ENCODE assay signal across 7 cellular contexts in genomic region chr20:44702776-44703175, GRCh38. TPM values are rescaled to one million over a fixed set of nuclear protein-coding genes. Genes with fewer than 3 reads are reported as not detected.
DNase-seq lines count a peak whose midpoint lies in the region; ATAC-seq and TF ChIP-seq lines count a peak whose summit lies in the region.

No MANE protein-coding gene starts in this region.

- H3K9me3 ChIP-seq in right atrium auricular region, result no peaks in the 10 kb centered on the region

- DNase-seq in H4 (ENCODE audit: low spot score), result peak; percentile 88
- DNase-seq in UCSD-AML1 (lab: John Stamatoyannopoulos, UW; ENCODE audit: unreplicated experiment), result peak; percentile 73
- peak; percentile 94 for DNase-seq in right atrium auricular region (ENCODE audit: low spot score)
- DNase-seq in stromal cell of bone marrow (ENCODE audit: low read depth), result peak; percentile 97
- no peak for DNase-seq in activated CD8-positive, alpha-beta T cell treated with anti-CD3 and anti-CD28 coated beads for 36 hours
- DNase-seq in GDM1 (lab: John Stamatoyannopoulos, UW), result no peak

- H3K4me1 ChIP-seq in right atrium auricular region, result peaks cover 0 to 52% of the 10 kb centered on the region in 2 donors

- H3K36me3 Mint-ChIP-seq in activated CD8-positive, alpha-beta T cell treated with anti-CD3 and anti-CD28 coated beads for 36 hours (ENCODE audit: low read depth), result no peaks in the 10 kb centered on the region

- POLR2A ChIA-PET in activated CD8-positive, alpha-beta T cell treated with anti-CD3 and anti-CD28 coated beads for 36 hours (lab: Charles Lee), result no interaction called here

- H3K27ac Mint-ChIP-seq in activated CD8-positive, alpha-beta T cell treated with anti-CD3 and anti-CD28 coated beads for 36 hours, result no peak overlapping the region

- CTCF ChIA-PET in activated CD8-positive, alpha-beta T cell treated with anti-CD3 and anti-CD28 coated beads for 36 hours (lab: Charles Lee), result interaction anchor here (2.5 kb wide), 1 partner anchor 18 kb away, joined by 14 read pairs; no protein-coding TSS in a partner anchor

- H3K27ac ChIP-seq in right atrium auricular region, result peak overlapping the region; percentile 81 to 83

- H3K4me1 Mint-ChIP-seq in activated CD8-positive, alpha-beta T cell treated with anti-CD3 and anti-CD28 coated beads for 36 hours (ENCODE audit: low read depth), result no peaks in the 10 kb centered on the region

- H3K36me3 ChIP-seq in right atrium auricular region, result no peaks in the 10 kb centered on the region

- H3K27me3 ChIP-seq in right atrium auricular region, result no peaks in the 10 kb centered on the region

- H3K9me3 Mint-ChIP-seq in activated CD8-positive, alpha-beta T cell treated with anti-CD3 and anti-CD28 coated beads for 36 hours, result no peaks in the 10 kb centered on the region

- H3K27me3 Mint-ChIP-seq in activated CD8-positive, alpha-beta T cell treated with anti-CD3 and anti-CD28 coated beads for 36 hours, result no peaks in the 10 kb centered on the region

- no peak overlapping the region for H3K4me3 Mint-ChIP-seq in activated CD8-positive, alpha-beta T cell treated with anti-CD3 and anti-CD28 coated beads for 36 hours

- no peak for TF ChIP-seq CTCF in right atrium auricular region (IDR thresholded peaks at IDR 0.05)
- TF ChIP-seq CTCF in activated CD8-positive, alpha-beta T cell treated with anti-CD3 and anti-CD28 coated beads for 36 hours (IDR thresholded peaks at IDR 0.05), result no peak

- intact Hi-C loops in activated CD8-positive, alpha-beta T cell treated with anti-CD3 and anti-CD28 coated beads for 36 hours (cut with micrococcal nuclease), result no loop called here

- no peak for ATAC-seq in activated CD8-positive, alpha-beta T cell treated with anti-CD3 and anti-CD28 coated beads for 36 hours
- ATAC-seq in HG03520 (IDR thresholded peaks at IDR 0.05; ENCODE audit: unreplicated experiment), result no peak

- H3K4me3 ChIP-seq in right atrium auricular region, result no peak overlapping the region

RNA-seq across cellular contexts. Expression of gene CCN5, which starts 12.4 kb away (rescaled TPM):
- 0.77 and 4.2 TPM in 2 replicates for total RNA-seq in H4 (2014; rRNA removed; shearing (Covaris generic))
- total RNA-seq in right atrium auricular region, result 100 to 1,000 TPM in 1 of 2 donors, 10 to 100 TPM in 1; 85.1 to 118 TPM
- total RNA-seq in activated CD8-positive, alpha-beta T cell treated with anti-CD3 and anti-CD28 coated beads for 36 hours, result not detected

RNA-seq across cellular contexts. Expression of gene KCNK15, which starts 42.9 kb away (rescaled TPM):
- 0.06 TPM in 1 of 2 replicates, not detected in the other for total RNA-seq in H4 (2014; rRNA removed; shearing (Covaris generic))
- total RNA-seq in right atrium auricular region, result 1 to 10 TPM; 1.4 to 3.7 TPM
- total RNA-seq in activated CD8-positive, alpha-beta T cell treated with anti-CD3 and anti-CD28 coated beads for 36 hours, result under 1 TPM; 0.25 to 0.29 TPM

RNA-seq across cellular contexts. Expression of gene ADA, which starts 51.3 kb away (rescaled TPM):
- 7.9 and 11.3 TPM in 2 replicates for total RNA-seq in H4 (2014; rRNA removed; shearing (Covaris generic))
- 10 to 100 TPM in 1 of 2 donors, 1 to 10 TPM in 1; 6.3 to 16.7 TPM for total RNA-seq in right atrium auricular region
- total RNA-seq in activated CD8-positive, alpha-beta T cell treated with anti-CD3 and anti-CD28 coated beads for 36 hours, result 10 to 100 TPM; 32.8 to 36.7 TPM

Comparison
In these comparisons a context has a peak if more than half of its experiments do, and no peak if none do; other contexts are left out.
1. DNase-seq: peak in H4 (single experiment), UCSD-AML1 (single experiment), right atrium auricular region (single experiment) and stromal cell of bone marrow (single experiment); none in activated CD8-positive, alpha-beta T cell treated with anti-CD3 and anti-CD28 coated beads for 36 hours (single experiment) and GDM1 (single experiment).
2. RNA of gene CCN5, which starts 12.4 kb away (total RNA-seq): 85.1 to 118 TPM in right atrium auricular region; 0.77 to 4.2 TPM in H4 and not detected in activated CD8-positive, alpha-beta T cell treated with anti-CD3 and anti-CD28 coated beads for 36 hours; every median in the first group is over 10 times any median in the second.